In genomic region chr1:17587693-17588047, GRCh38 we compare ENCODE assay signal across 1 cellular context.
TF ChIP-seq lines count a peak whose summit lies in the region.

No MANE protein-coding gene starts in this region.

TF ChIP-seq in H1, 55 proteins besides CTCF, POLR2A, EP300 and RAD21:
- no peak for TF ChIP-seq JUN (IDR thresholded peaks at IDR 0.05; ENCODE audit: low read depth, low read length)
- TF ChIP-seq CBX5 (IDR thresholded peaks at IDR 0.05; ENCODE audit: low read depth, low read length): no peak
- TF ChIP-seq EGR1 (IDR thresholded peaks at IDR 0.05; ENCODE audit: borderline replicate concordance, low read depth, low read length): no peak
- 0 out of 4 replicates have a peak, but pooled peaks of 1 of the 2 experiments have one; percentile 21 for TF ChIP-seq HDAC2 (IDR thresholded peaks at IDR 0.05; ENCODE audit: borderline replicate concordance in 1 of 2, low read depth in 2 of 2, low read length in 2 of 2)
- TF ChIP-seq RBBP5 (IDR thresholded peaks at IDR 0.05; ENCODE audit: borderline replicate concordance, low read depth, low read length): no peak
- TF ChIP-seq EZH2 (IDR thresholded peaks at IDR 0.05; ENCODE audit: low read depth, low read length, severe bottlenecking): no peak
- peak in 1 of 2 experiments; percentile 46; a peak in 1 of 4 replicates for TF ChIP-seq SIN3A (conservative IDR thresholded peaks at IDR 0.05 in 1 of 2, IDR thresholded peaks at IDR 0.05 in 1 of 2; ENCODE audit: low read depth in 1 of 2, low read length in 2 of 2)
- no peak for TF ChIP-seq CHD7 (IDR thresholded peaks at IDR 0.05; ENCODE audit: insufficient replicate concordance, low read length)
- no peak for TF ChIP-seq NRF1 (IDR thresholded peaks at IDR 0.05; ENCODE audit: low read depth, low read length)
- TF ChIP-seq SP4 (IDR thresholded peaks at IDR 0.05; ENCODE audit: low read length): 0 out of 2 replicates have a peak, but pooled peaks have one; percentile 15
- TF ChIP-seq ASH2L (IDR thresholded peaks at IDR 0.05; ENCODE audit: low read length): no peak
- TF ChIP-seq JUND (IDR thresholded peaks at IDR 0.05; ENCODE audit: low read length): no peak
- TF ChIP-seq KDM5A (IDR thresholded peaks at IDR 0.05; ENCODE audit: low read length): no peak
- no peak for TF ChIP-seq PHF8 (conservative IDR thresholded peaks at IDR 0.05; ENCODE audit: low read depth, low read length)
- no peak for TF ChIP-seq RFX5 (IDR thresholded peaks at IDR 0.05; ENCODE audit: borderline replicate concordance, low read depth, low read length)
- no peak for TF ChIP-seq SAP30 (IDR thresholded peaks at IDR 0.05; ENCODE audit: insufficient read depth, insufficient replicate concordance, low read length)
- no peak for TF ChIP-seq SIRT6 (IDR thresholded peaks at IDR 0.05; ENCODE audit: low read length)
- TF ChIP-seq POLR2AphosphoS5 (IDR thresholded peaks at IDR 0.05; ENCODE audit: low read depth, low read length): no peak
- no peak for TF ChIP-seq MAFK (IDR thresholded peaks at IDR 0.05; ENCODE audit: low read depth, low read length)
- peak; percentile 68; the same call in 1 of the 2 replicates for TF ChIP-seq SP1 (IDR thresholded peaks at IDR 0.05; ENCODE audit: low read depth, low read length)
- no peak for TF ChIP-seq TAF1 (IDR thresholded peaks at IDR 0.05; ENCODE audit: low read depth, low read length)
- TF ChIP-seq CEBPB (IDR thresholded peaks at IDR 0.05; ENCODE audit: low read depth, low read length): no peak
- no peak for TF ChIP-seq RNF2 (IDR thresholded peaks at IDR 0.05; ENCODE audit: borderline replicate concordance, low read depth, low read length, missing control alignments, poor library complexity, severe bottlenecking)
- no peak for TF ChIP-seq E2F6 (IDR thresholded peaks at IDR 0.05)
- no peak for TF ChIP-seq TAF7 (optimal IDR thresholded peaks at IDR 0.05; ENCODE audit: borderline replicate concordance, low read depth, low read length)
- peak; percentile 99 for TF ChIP-seq TEAD4 (IDR thresholded peaks at IDR 0.05; ENCODE audit: low read depth, low read length)
- TF ChIP-seq GTF2F1 (IDR thresholded peaks at IDR 0.05; ENCODE audit: borderline replicate concordance, low read depth, low read length): no peak
- no peak for TF ChIP-seq ATF3 (IDR thresholded peaks at IDR 0.05; ENCODE audit: insufficient read depth, low read depth, low read length)
- peak; percentile 65; the same call in 1 of the 2 replicates for TF ChIP-seq YY1 (IDR thresholded peaks at IDR 0.05; ENCODE audit: low read depth, low read length)
- peak; percentile 95 for TF ChIP-seq TCF12 (IDR thresholded peaks at IDR 0.05; ENCODE audit: low read depth, low read length)
- no peak for TF ChIP-seq SUZ12 (IDR thresholded peaks at IDR 0.05; ENCODE audit: low read length)
